ENCODE assay signal across 19 cellular contexts in genomic region chr3:195020921-195021320, GRCh38.
"Had no signal": no experiment of that assay in that cellular context is flagged by ENCODE, and none has a peak within 500 bp of the region (broad histone marks: within the 10 kb centered on the region; RNA-seq: fewer than 3 reads in every experiment).

No MANE protein-coding gene starts in this region.

- H3K9me3 ChIP-seq: body of pancreas, mucosa of descending colon, neutrophil, testis had no signal

- H3K36me3 Mint-ChIP-seq: naive thymus-derived CD8-positive, alpha-beta T cell; WTC11 had no signal

- H3K4me3 ChIP-seq: body of pancreas, dorsolateral prefrontal cortex, lung, mucosa of descending colon, testis had no signal

- H3K27me3 ChIP-seq: body of pancreas, dorsolateral prefrontal cortex, neutrophil, testis had no signal

- H3K9me3 Mint-ChIP-seq: activated T-helper 17 cell treated with anti-CD3 and anti-CD28 coated beads, Interleukin-2, amount 50 U/mL, for 72 hours; central memory CD8-positive, alpha-beta T cell; stimulated activated naive CD8-positive, alpha-beta T cell treated with anti-CD3 and anti-CD28 coated beads, Interleukin-15, amount 100 ng/mL, for 72 hours; T-helper 1 cell treated with Interleukin-12 subunit alpha and Interleukin-12 subunit beta and Interleukin-4 antibody, amounts not matched to agents 30 μg/mL and 1 μg/mL, for 36 hours had no signal

- H3K27ac ChIP-seq: body of pancreas, neutrophil, testis had no signal

- H3K4me3 Mint-ChIP-seq: activated T-helper 17 cell treated with anti-CD3 and anti-CD28 coated beads, Interleukin-2, amount 50 U/mL, for 72 hours; central memory CD8-positive, alpha-beta T cell; naive thymus-derived CD8-positive, alpha-beta T cell; stimulated activated naive CD8-positive, alpha-beta T cell treated with anti-CD3 and anti-CD28 coated beads, Interleukin-15, amount 100 ng/mL, for 72 hours; T-helper 1 cell treated with Interleukin-12 subunit alpha and Interleukin-12 subunit beta and Interleukin-4 antibody, amounts not matched to agents 30 μg/mL and 1 μg/mL, for 36 hours; WTC11 had no signal

- DNase-seq: activated CD4-positive, alpha-beta T cell treated with anti-CD3 and anti-CD28 coated beads for 48 hours; activated naive CD4-positive, alpha-beta T cell treated with anti-CD3 and anti-CD28 coated beads, Interleukin-2, amount 50 U/mL, for 16 hours; body of pancreas; foreskin melanocyte; mucosa of descending colon; naive thymus-derived CD8-positive, alpha-beta T cell; stimulated activated CD4-positive, alpha-beta T cell treated with anti-CD3 and anti-CD28 coated beads, Interleukin-15, amount 100 ng/mL, for 24 hours; stimulated activated CD4-positive, alpha-beta T cell treated with anti-CD3 and anti-CD28 coated beads, Interleukin-4, amount 100 ng/mL, for 24 hours; stimulated activated naive CD8-positive, alpha-beta T cell treated with anti-CD3 and anti-CD28 coated beads, Interleukin-15, amount 100 ng/mL, for 72 hours; testis had no signal

- H3K4me1 ChIP-seq: body of pancreas, testis had no signal

- FAIRE-seq: endometrium, keratinocyte had no signal

- H3K4me1 Mint-ChIP-seq: activated T-helper 17 cell treated with anti-CD3 and anti-CD28 coated beads, Interleukin-2, amount 50 U/mL, for 72 hours; central memory CD8-positive, alpha-beta T cell; stimulated activated naive CD8-positive, alpha-beta T cell treated with anti-CD3 and anti-CD28 coated beads, Interleukin-15, amount 100 ng/mL, for 72 hours; WTC11 had no signal

- H3K36me3 ChIP-seq: neutrophil had no signal

- H3K27ac Mint-ChIP-seq: activated T-helper 17 cell treated with anti-CD3 and anti-CD28 coated beads, Interleukin-2, amount 50 U/mL, for 72 hours; T-helper 1 cell treated with Interleukin-12 subunit alpha and Interleukin-12 subunit beta and Interleukin-4 antibody, amounts not matched to agents 30 μg/mL and 1 μg/mL, for 36 hours; WTC11 had no signal
